In the genomic region with DNA sequence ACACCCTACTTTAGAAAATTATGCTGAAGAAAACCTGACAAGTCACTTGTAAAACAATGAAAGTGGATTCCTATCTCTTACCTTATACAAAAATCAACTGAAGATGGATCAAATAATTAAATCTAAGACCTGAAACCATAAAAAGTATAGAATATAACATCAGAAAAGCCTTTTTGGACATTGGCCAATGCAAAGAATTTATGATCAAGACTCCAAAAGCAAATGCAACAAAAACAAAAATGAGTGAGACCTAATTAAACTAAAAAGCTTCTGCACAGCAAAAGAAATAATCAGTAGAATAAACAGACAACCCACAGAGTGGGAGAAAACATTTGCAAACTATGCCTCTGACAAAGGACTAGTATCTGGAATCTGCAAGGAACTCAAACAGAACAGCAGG, we compare ENCODE assay signal across 25 cellular contexts.
"Had no signal": no experiment of that assay in that cellular context is flagged by ENCODE, and none has a peak within 500 bp of the region (broad histone marks: within the 10 kb centered on the region; RNA-seq: fewer than 3 reads in every experiment).

No MANE protein-coding gene starts in this region.

- H3K4me2 ChIP-seq: hepatocyte, neural progenitor cell had no signal

- DNase-seq: cortex of kidney; dorsolateral prefrontal cortex; effector CD8-positive, alpha-beta T cell; foreskin melanocyte; head of caudate nucleus; kidney; left cardiac atrium; left ventricle myocardium superior; mucosa of descending colon; naive thymus-derived CD8-positive, alpha-beta T cell; nucleus accumbens; ovary; small intestine; stimulated activated CD4-positive, alpha-beta T cell treated with anti-CD3 and anti-CD28 coated beads, Interleukin-4, amount 100 ng/mL, for 1 hour; stimulated activated CD8-positive, alpha-beta memory T cell treated with anti-CD3 and anti-CD28 coated beads, Interleukin-4, amount 100 ng/mL, for 48 hours; stimulated activated naive CD8-positive, alpha-beta T cell treated with anti-CD3 and anti-CD28 coated beads, Interleukin-15, Interleukin-2, amounts not matched to agents 100 U/mL and 50 U/mL, for 24 hours; thyroid gland had no signal

- H3K4me3 ChIP-seq: dorsolateral prefrontal cortex, hepatocyte, lung, mucosa of descending colon, neural progenitor cell, ovary, right atrium auricular region, suprapubic skin, thyroid gland had no signal

- H3K4me1 ChIP-seq: neural progenitor cell, right atrium auricular region, suprapubic skin, thyroid gland had no signal

- H3K27me3 ChIP-seq: dorsolateral prefrontal cortex, hepatocyte, neural progenitor cell, ovary, right atrium auricular region, suprapubic skin, thyroid gland had no signal

- H3K79me2 ChIP-seq: hepatocyte had no signal

- H3K4me3 Mint-ChIP-seq: naive thymus-derived CD8-positive, alpha-beta T cell; neural progenitor cell; stimulated activated effector memory CD8-positive, alpha-beta T cell treated with anti-CD3 and anti-CD28 coated beads, Interleukin-12 subunit alpha, Interleukin-12 subunit beta, amount 100 ng/mL, for 72 hours; type B pancreatic cell had no signal

- FAIRE-seq: urothelium cell line had no signal

- H3K27me3 Mint-ChIP-seq: naive thymus-derived CD8-positive, alpha-beta T cell had no signal

- H3K36me3 ChIP-seq: neural progenitor cell, ovary, right atrium auricular region, suprapubic skin, thyroid gland had no signal

- H3K27ac Mint-ChIP-seq: naive thymus-derived CD8-positive, alpha-beta T cell; neural progenitor cell; stimulated activated effector memory CD8-positive, alpha-beta T cell treated with anti-CD3 and anti-CD28 coated beads, Interleukin-12 subunit alpha, Interleukin-12 subunit beta, amount 100 ng/mL, for 72 hours; type B pancreatic cell had no signal

- H3K4me1 Mint-ChIP-seq: naive thymus-derived CD8-positive, alpha-beta T cell; neural progenitor cell; stimulated activated effector memory CD8-positive, alpha-beta T cell treated with anti-CD3 and anti-CD28 coated beads, Interleukin-12 subunit alpha, Interleukin-12 subunit beta, amount 100 ng/mL, for 72 hours had no signal

- H3K9ac ChIP-seq: neural progenitor cell had no signal

- H3K36me3 Mint-ChIP-seq: naive thymus-derived CD8-positive, alpha-beta T cell; neural progenitor cell; stimulated activated effector memory CD8-positive, alpha-beta T cell treated with anti-CD3 and anti-CD28 coated beads, Interleukin-12 subunit alpha, Interleukin-12 subunit beta, amount 100 ng/mL, for 72 hours; type B pancreatic cell had no signal

- ATAC-seq: left cardiac atrium; left ventricle myocardium superior; mucosa of descending colon; naive thymus-derived CD8-positive, alpha-beta T cell; stimulated activated effector memory CD8-positive, alpha-beta T cell treated with anti-CD3 and anti-CD28 coated beads, Interleukin-12 subunit alpha, Interleukin-12 subunit beta, amount 100 ng/mL, for 72 hours; stimulated activated naive CD8-positive, alpha-beta T cell treated with anti-CD3 and anti-CD28 coated beads, Interleukin-15, Interleukin-2, amounts not matched to agents 100 U/mL and 50 U/mL, for 24 hours had no signal

- H3K27ac ChIP-seq: dorsolateral prefrontal cortex, hepatocyte, neural progenitor cell, ovary, right atrium auricular region, suprapubic skin, thyroid gland had no signal
